In the genomic region with DNA sequence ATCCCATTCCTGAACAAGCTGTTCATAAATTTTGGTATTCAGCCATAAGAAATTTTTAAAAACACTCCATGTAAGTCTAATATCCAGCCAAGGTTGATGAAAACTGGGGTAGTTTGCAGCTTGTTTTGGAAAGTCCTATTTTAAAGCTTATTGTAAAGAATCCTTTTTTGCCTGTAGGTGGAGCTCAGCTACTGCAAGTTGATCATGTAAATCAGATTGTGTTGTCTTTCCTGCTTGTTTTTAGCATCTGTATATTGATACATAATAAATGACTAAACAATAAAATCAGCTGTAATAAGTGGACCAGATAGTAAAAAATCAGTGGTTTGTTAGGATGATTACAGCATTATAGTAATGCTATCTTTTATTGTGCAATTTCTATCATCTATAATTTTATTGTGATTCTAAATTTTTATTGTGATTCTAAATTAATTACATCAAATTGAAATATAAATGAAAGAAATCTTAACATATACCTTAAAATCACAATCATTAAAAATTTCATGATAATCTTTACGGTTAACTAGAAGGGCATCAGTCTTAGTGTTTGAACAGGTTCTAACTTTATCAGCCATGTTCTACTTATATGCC, we compare ENCODE assay signal across 8 cellular contexts. TPM values are rescaled to one million over a fixed set of nuclear protein-coding genes. Genes with fewer than 3 reads are reported as not detected.
DNase-seq lines count a peak whose midpoint lies in the region; ATAC-seq and TF ChIP-seq lines count a peak whose summit lies in the region.

No MANE protein-coding gene starts in this region.

- dilution Hi-C loops in mammary epithelial cell (cut with HindIII; ENCODE audit: low sequenced_read_pairs), result loop anchor here (5.0 kb wide), 1 partner anchor 671 kb away; a partner anchor contains a TSS

- H3K4me3 ChIP-seq in mammary epithelial cell (replicated peaks in 1 of 3; ENCODE audit: insufficient read depth in 1 of 3, low read depth in 2 of 3, low read length in 3 of 3), result no peak overlapping the region

- no peaks in the 10 kb centered on the region for H3K9me3 Mint-ChIP-seq in type B pancreatic cell

- BruUV-seq in mammary epithelial cell (replicated peaks; lab: Mats Ljungman, UMichigan), result no TSS peak

- H3K4me2 ChIP-seq in mammary epithelial cell (ENCODE audit: insufficient read depth, low read depth, low read length), result no peak overlapping the region

- H4K20me1 ChIP-seq in mammary epithelial cell (ENCODE audit: insufficient read depth, low read length), result no peaks in the 10 kb centered on the region

- H3K27ac Mint-ChIP-seq in type B pancreatic cell, result no peak overlapping the region

- H3K4me3 Mint-ChIP-seq in type B pancreatic cell, result no peak overlapping the region

- ATAC-seq in HG02678 (IDR thresholded peaks at IDR 0.05; ENCODE audit: unreplicated experiment), result peak; percentile 48

- 100% methylated on average over 1 of the region's 1 CpG for WGBS in mammary epithelial cell (ENCODE audit: low coverage, missing lambda C conversion rate)

- intact Hi-C loops in mammary epithelial cell (cut with micrococcal nuclease), result loop anchor here (1.0 to 10.0 kb wide), 5 partner anchors 146 to 752 kb away; a partner anchor contains a TSS

- CTCF ChIA-PET in mammary epithelial cell (lab: Charles Lee; ENCODE audit: low non-redundant PET), result interaction anchor here (0.5 to 1.6 kb wide), 7 partner anchors 282 to 754 kb away, joined by 3 to 26 read pairs (median 3); no protein-coding TSS in a partner anchor

- no peaks in the 10 kb centered on the region for H3K4me1 ChIP-seq in mammary epithelial cell (ENCODE audit: insufficient read depth, low read length)

- in situ Hi-C loops in mammary epithelial cell (cut with MboI; ENCODE audit: low sequenced_read_pairs in 2 of 2), result loop anchor here in 1 of 2 donors (5.0 kb wide), 1 partner anchor 671 kb away; a partner anchor contains a TSS

- H3K9me3 ChIP-seq in mammary epithelial cell (replicated peaks; ENCODE audit: insufficient read depth, low read length), result no peaks in the 10 kb centered on the region

- no peaks in the 10 kb centered on the region for H3K79me2 ChIP-seq in mammary epithelial cell (ENCODE audit: insufficient read depth, low read length)

- H3K4me1 Mint-ChIP-seq in type B pancreatic cell (ENCODE audit: unreplicated experiment), result no peaks in the 10 kb centered on the region

- H3K36me3 Mint-ChIP-seq in type B pancreatic cell, result peaks cover 11% of the 10 kb centered on the region

- H3K9ac ChIP-seq in mammary epithelial cell (ENCODE audit: insufficient read depth, low read length), result no peak overlapping the region

- H3K27ac ChIP-seq in mammary epithelial cell (ENCODE audit: insufficient read depth, low read depth, low read length), result no peak overlapping the region

- peak; percentile 53 for DNase-seq in NCI-H2171 treated with DMSO at 0.1 percent for 48 hours (lab: John Stamatoyannopoulos, UW)
- no peak for DNase-seq in NCI-H2171 (lab: John Stamatoyannopoulos, UW)
- DNase-seq in NCI-H748 treated with DMSO at 0.1 percent for 48 hours (lab: John Stamatoyannopoulos, UW), result peak; percentile 55
- peak; percentile 38 for DNase-seq in mammary epithelial cell
- peak; percentile 41 for DNase-seq in kidney glomerular epithelial cell (lab: John Stamatoyannopoulos, UW)
- DNase-seq in type B pancreatic cell (ENCODE audit: extremely low spot score, unreplicated experiment), result no peak
- DNase-seq in NCI-H1930 (lab: John Stamatoyannopoulos, UW), result no peak

- H3K36me3 ChIP-seq in mammary epithelial cell (ENCODE audit: insufficient read depth, low read length), result peaks cover 2% of the 10 kb centered on the region

- no peaks in the 10 kb centered on the region for H3K27me3 Mint-ChIP-seq in type B pancreatic cell

- TF ChIP-seq CTCF in mammary epithelial cell (conservative IDR thresholded peaks at IDR 0.05 in 1 of 2, IDR thresholded peaks at IDR 0.05 in 1 of 2; ENCODE audit: extremely low read depth in 1 of 2, insufficient read depth in 1 of 2, low read depth in 1 of 2, low read length in 2 of 2) (peak; percentile 45 to 70), type B pancreatic cell (conservative IDR thresholded peaks at IDR 0.05) (peak; percentile 83)

- H3K27me3 ChIP-seq in mammary epithelial cell (ENCODE audit: insufficient read depth, low read length), result no peaks in the 10 kb centered on the region

- H2AFZ ChIP-seq in mammary epithelial cell (ENCODE audit: low read depth, low read length), result no peak overlapping the region

RNA-seq across cellular contexts. Expression of a gene that starts 42.4 kb away (rescaled TPM):
- total RNA-seq in mammary epithelial cell (10 to 100 TPM; 12.5 to 26.4 TPM), type B pancreatic cell (ENCODE audit: low replicate concordance) (20.7 and 32.0 TPM in 2 replicates)
- polyA plus RNA-seq in mammary epithelial cell, result 12.2 TPM
- polyA minus RNA-seq in mammary epithelial cell, result 7.4 TPM

RNA-seq across cellular contexts. Expression of a gene that starts 42.7 kb away (rescaled TPM):
- total RNA-seq in mammary epithelial cell, result 10 to 100 TPM; 14.5 to 41.5 TPM
- polyA plus RNA-seq in mammary epithelial cell, result 6.9 TPM
- polyA minus RNA-seq in mammary epithelial cell, result 11.1 TPM
- 25.9 and 31.0 TPM in 2 replicates for total RNA-seq in type B pancreatic cell (ENCODE audit: low replicate concordance)

Comparison
In these comparisons a context has a peak if more than half of its experiments do, and no peak if none do; other contexts are left out.
1. DNase-seq: peak in NCI-H2171 treated with DMSO at 0.1 percent for 48 hours (single experiment), NCI-H748 treated with DMSO at 0.1 percent for 48 hours (single experiment), mammary epithelial cell (single experiment) and kidney glomerular epithelial cell (single experiment); none in NCI-H2171 (single experiment), type B pancreatic cell (single experiment) and NCI-H1930 (0 of 2).